Comparison of ENCODE assay signal across 15 cellular contexts in genomic region chr6:15987569-15987968, GRCh38.
A peak's percentile ranks its signal among the peaks of the same experiment; 100 is the strongest.
DNase-seq lines count a peak whose midpoint lies in the region; ATAC-seq and TF ChIP-seq lines count a peak whose summit lies in the region.
"Had no signal": no experiment of that assay in that cellular context is flagged by ENCODE, and none has a peak within 500 bp of the region (broad histone marks: within the 10 kb centered on the region; RNA-seq: fewer than 3 reads in every experiment).

No MANE protein-coding gene starts in this region.

- POLR2A ChIA-PET in PC-3 (lab: Charles Lee; ENCODE audit: unreplicated experiment): no interaction called here

- in situ Hi-C loops in KBM-7 (cut with MboI; ENCODE audit: low pct_unique_long_range_greater_than_20kb, low sequenced_read_pairs): no loop called here

- no peaks in the 10 kb centered on the region for H3K9me3 Mint-ChIP-seq in endodermal cell

- H3K36me3 Mint-ChIP-seq in endodermal cell (ENCODE audit: low read depth): no peaks in the 10 kb centered on the region

- H3K9me2 ChIP-seq in PC-3 (replicated peaks; ENCODE audit: low read length): no peaks in the 10 kb centered on the region

- H3K36me3 ChIP-seq in BE2C (no peaks in the 10 kb centered on the region), PC-3 (ENCODE audit: low read depth, low read length) (no peaks in the 10 kb centered on the region), endodermal cell (ENCODE audit: control insufficient read depth, insufficient read depth, low read length) (no peaks in the 10 kb centered on the region)
- H3K36me3 ChIP-seq: ascending aorta, neutrophil had no signal

- no peaks in the 10 kb centered on the region for H3F3A ChIP-seq in PC-3 (ENCODE audit: low read length, unreplicated experiment)

- intact Hi-C loops in PC-3 (cut with micrococcal nuclease): no loop called here

- no peak overlapping the region for H3K27ac ChIP-seq in PC-3 (ENCODE audit: low read length)
- H3K27ac ChIP-seq in endodermal cell (ENCODE audit: low read depth, low read length): no peak overlapping the region
- H3K27ac ChIP-seq: ascending aorta, neutrophil had no signal

- H2AFZ ChIP-seq in PC-3 (ENCODE audit: low read length): no peak overlapping the region

- 67 to 83% methylated on average over 1 to 6 of the region's 6 CpGs for WGBS in endodermal cell (ENCODE audit: insufficient coverage in 1 of 2, insufficient read length in 1 of 2), 2 experiments

- no peak overlapping the region for H3K4me3 Mint-ChIP-seq in endodermal cell
- H3K4me3 Mint-ChIP-seq: B cell had no signal

- H3K9me3 ChIP-seq in BE2C (no peaks in the 10 kb centered on the region), PC-3 (ENCODE audit: low read length) (no peaks in the 10 kb centered on the region), endodermal cell (ENCODE audit: control insufficient read depth, low read length) (no peaks in the 10 kb centered on the region)
- H3K9me3 ChIP-seq: ascending aorta, neutrophil had no signal

- no peak for TF ChIP-seq CTCF in BE2C (IDR thresholded peaks at IDR 0.05; ENCODE audit: low read depth, low read length)
- no peak for TF ChIP-seq CTCF in PC-3 (conservative IDR thresholded peaks at IDR 0.05; ENCODE audit: low read depth, low read length)
- no peak for TF ChIP-seq CTCF in endodermal cell (conservative IDR thresholded peaks at IDR 0.05)

- peaks cover 2% of the 10 kb centered on the region for H3K27me3 Mint-ChIP-seq in endodermal cell (ENCODE audit: insufficient read depth)
- H3K27me3 Mint-ChIP-seq: B cell had no signal

- H3K27me3 ChIP-seq in BE2C (no peaks in the 10 kb centered on the region), PC-3 (ENCODE audit: low read length) (no peaks in the 10 kb centered on the region), endodermal cell (ENCODE audit: control insufficient read depth, insufficient read depth, low read length, poor library complexity, severe bottlenecking) (no peaks in the 10 kb centered on the region)
- H3K27me3 ChIP-seq: ascending aorta, neutrophil had no signal

- ATAC-seq in PC-3: no peak

- H4K20me1 ChIP-seq in PC-3 (ENCODE audit: low read length): no peaks in the 10 kb centered on the region

- H3K4me2 ChIP-seq in PC-3 (ENCODE audit: low read length): no peak overlapping the region

- H3K4me3 ChIP-seq in BE2C (ENCODE audit: low read depth, low read length): no peak overlapping the region
- H3K4me3 ChIP-seq in PC-3 (ENCODE audit: low read length): no peak overlapping the region
- H3K4me3 ChIP-seq in endodermal cell (ENCODE audit: low read length): no peak overlapping the region
- H3K4me3 ChIP-seq: ascending aorta had no signal

- no peak overlapping the region for H3K27ac Mint-ChIP-seq in endodermal cell
- H3K27ac Mint-ChIP-seq: B cell had no signal

- H3K79me2 ChIP-seq in PC-3 (ENCODE audit: low read length): no peaks in the 10 kb centered on the region

- DNase-seq in BE2C (peak; percentile 34), KBM-7 (peak; percentile 24), PC-3 (peak; percentile 9), foreskin melanocyte (peak; percentile 66), HPDE6-E6E7 (ENCODE audit: extremely low spot score) (no peak), middle frontal gyrus (ENCODE audit: extremely low spot score, low spot score) (no peak), endodermal cell (no peak), Ammon's horn (ENCODE audit: low spot score) (no peak)
- DNase-seq: activated CD4-positive, alpha-beta T cell treated with anti-CD3 and anti-CD28 coated beads, Interleukin-2, amount 50 U/mL, for 1 hour; effector CD8-positive, alpha-beta T cell; GDM1; NCI-H1930 had no signal

- CTCF ChIA-PET in PC-3 (lab: Charles Lee): no interaction called here

- BruUV-seq in PC-3 (replicated peaks; lab: Mats Ljungman, UMichigan): no TSS peak

- H3K4me1 ChIP-seq in BE2C (no peaks in the 10 kb centered on the region; the same call in 1 of the 2 replicates), PC-3 (ENCODE audit: insufficient read depth, low read length) (no peaks in the 10 kb centered on the region), endodermal cell (ENCODE audit: control insufficient read depth, insufficient read depth, low read length) (no peaks in the 10 kb centered on the region)
- H3K4me1 ChIP-seq: ascending aorta had no signal

- peaks cover 19% of the 10 kb centered on the region for H3K4me1 Mint-ChIP-seq in endodermal cell
- H3K4me1 Mint-ChIP-seq: B cell had no signal

- H3K9ac ChIP-seq in PC-3 (ENCODE audit: low read length) (no peak overlapping the region), endodermal cell (ENCODE audit: extremely low read depth, low read length, poor library complexity, severe bottlenecking) (no peak overlapping the region)

Comparison
In these comparisons a context has a peak if more than half of its experiments do, and no peak if none do; other contexts are left out.
1. DNase-seq: peak in BE2C (single experiment), KBM-7 (single experiment), PC-3 (single experiment) and foreskin melanocyte (single experiment); none in HPDE6-E6E7 (single experiment), middle frontal gyrus (single experiment), endodermal cell (single experiment) and Ammon's horn (single experiment).